Comparison of ENCODE assay signal across 10 cellular contexts in genomic region chr3:27253831-27254230, GRCh38.
DNase-seq lines count a peak whose midpoint lies in the region; ATAC-seq and TF ChIP-seq lines count a peak whose summit lies in the region.
"Had no signal": no experiment of that assay in that cellular context is flagged by ENCODE, and none has a peak within 500 bp of the region (broad histone marks: within the 10 kb centered on the region; RNA-seq: fewer than 3 reads in every experiment).

No MANE protein-coding gene starts in this region.

- no peak overlapping the region for H3T11ph ChIP-seq in H9 (ENCODE audit: low read length)

- no peaks in the 10 kb centered on the region for H3K27me3 ChIP-seq in H9 (ENCODE audit: insufficient read depth, low read length)
- no peaks in the 10 kb centered on the region for H3K27me3 ChIP-seq in Loucy (ENCODE audit: insufficient read depth, low read length, poor library complexity, severe bottlenecking)
- H3K27me3 ChIP-seq in kidney epithelial cell (ENCODE audit: control insufficient read depth, insufficient read depth, low read length) = no peaks in the 10 kb centered on the region

- H2BK120ac ChIP-seq in H9 (ENCODE audit: low read depth, low read length, poor library complexity, severe bottlenecking) = no peak overlapping the region

- no peaks in the 10 kb centered on the region for H3K27me3 Mint-ChIP-seq in H9 (ENCODE audit: low read depth)
- peaks cover 10% of the 10 kb centered on the region for H3K27me3 Mint-ChIP-seq in activated naive CD8-positive, alpha-beta T cell treated with anti-CD3 and anti-CD28 coated beads, Interleukin-2, amount 50 U/mL, for 24 hours

- no peak overlapping the region for H3K27ac Mint-ChIP-seq in H9
- no peak overlapping the region for H3K27ac Mint-ChIP-seq in activated naive CD8-positive, alpha-beta T cell treated with anti-CD3 and anti-CD28 coated beads, Interleukin-2, amount 50 U/mL, for 24 hours
- H3K27ac Mint-ChIP-seq: IgD-negative memory B cell had no signal

- H3K4me3 Mint-ChIP-seq in H9 = no peak overlapping the region
- H3K4me3 Mint-ChIP-seq in activated naive CD8-positive, alpha-beta T cell treated with anti-CD3 and anti-CD28 coated beads, Interleukin-2, amount 50 U/mL, for 24 hours = no peak overlapping the region
- H3K4me3 Mint-ChIP-seq: IgD-negative memory B cell had no signal

- no peak overlapping the region for H2BK15ac ChIP-seq in H9 (ENCODE audit: low read depth, low read length)

- no peaks in the 10 kb centered on the region; a peak in 1 of 7 replicates for H3K36me3 Mint-ChIP-seq in H9 (ENCODE audit: insufficient read depth in 1 of 3, low read depth in 3 of 3)
- no peaks in the 10 kb centered on the region for H3K36me3 Mint-ChIP-seq in activated naive CD8-positive, alpha-beta T cell treated with anti-CD3 and anti-CD28 coated beads, Interleukin-2, amount 50 U/mL, for 24 hours (ENCODE audit: low read depth)

- TF ChIP-seq CTCF in H9 (conservative IDR thresholded peaks at IDR 0.05) = peak; percentile 73
- TF ChIP-seq CTCF in Loucy (conservative IDR thresholded peaks at IDR 0.05; ENCODE audit: low read length) = peak; percentile 70
- TF ChIP-seq CTCF in kidney epithelial cell (IDR thresholded peaks at IDR 0.05; ENCODE audit: insufficient read depth, low read length, poor library complexity, severe bottlenecking) = peak; percentile 62

- H3K9me2 ChIP-seq in Loucy (replicated peaks; ENCODE audit: low read depth, low read length) = no peaks in the 10 kb centered on the region

- H4K91ac ChIP-seq in H9 (ENCODE audit: insufficient read length, low read depth, low read length) = no peak overlapping the region

- peak; percentile 66 for ATAC-seq in activated naive CD8-positive, alpha-beta T cell treated with anti-CD3 and anti-CD28 coated beads, Interleukin-2, amount 50 U/mL, for 24 hours

- no peak overlapping the region for H2BK20ac ChIP-seq in H9 (ENCODE audit: low read depth, low read length, poor library complexity, severe bottlenecking)

- no peak overlapping the region for H3K14ac ChIP-seq in H9 (ENCODE audit: insufficient read depth, low read length)

- WGBS in H9 (ENCODE audit: extremely low coverage, insufficient read length, low lambda C conversion rate) = no CpG with 5 or more reads among the region's 7 CpGs

- no peaks in the 10 kb centered on the region for H3K79me1 ChIP-seq in H9 (ENCODE audit: insufficient read depth, low read depth, low read length, poor library complexity, severe bottlenecking)

- H3K9me3 ChIP-seq in H9 (ENCODE audit: control insufficient read depth, low read depth, low read length) (no peaks in the 10 kb centered on the region), Loucy (ENCODE audit: insufficient read depth, low read depth, low read length) (no peaks in the 10 kb centered on the region)

- H2AFZ ChIP-seq in H9 (ENCODE audit: low read length) = no peak overlapping the region
- H2AFZ ChIP-seq in Loucy (ENCODE audit: low read length) = no peak overlapping the region

- peak; percentile 36 for DNase-seq in 8988T
- peak; percentile 63 for DNase-seq in ELR (ENCODE audit: low read depth)
- DNase-seq in H9 = peak; percentile 64
- peak; percentile 3 for DNase-seq in activated naive CD8-positive, alpha-beta T cell treated with anti-CD3 and anti-CD28 coated beads, Interleukin-2, amount 50 U/mL, for 24 hours
- DNase-seq in kidney epithelial cell (ENCODE audit: low read depth) = no peak
- DNase-seq in effector CD4-positive, alpha-beta T cell = no peak
- DNase-seq in GOT3 (lab: John Stamatoyannopoulos, UW) = no peak
- DNase-seq: left cardiac atrium had no signal

- peaks cover 0 to 4% of the 10 kb centered on the region in 2 experiments; a peak in 3 of 5 replicates for H3K9me3 Mint-ChIP-seq in H9
- H3K9me3 Mint-ChIP-seq in activated naive CD8-positive, alpha-beta T cell treated with anti-CD3 and anti-CD28 coated beads, Interleukin-2, amount 50 U/mL, for 24 hours = peaks cover 14% of the 10 kb centered on the region

- no peak overlapping the region for H2BK12ac ChIP-seq in H9 (ENCODE audit: insufficient read length, low read depth, low read length)

- H4K20me1 ChIP-seq in H9 (ENCODE audit: control insufficient read depth, insufficient read depth, insufficient read length) = no peaks in the 10 kb centered on the region
- H4K20me1 ChIP-seq in Loucy (ENCODE audit: insufficient read depth, low read length, poor library complexity, severe bottlenecking) = no peaks in the 10 kb centered on the region

- H3K4me3 ChIP-seq in Loucy (ENCODE audit: low read length, poor library complexity, severe bottlenecking) (no peak overlapping the region), kidney epithelial cell (ENCODE audit: low read depth, low read length) (no peak overlapping the region)

- no peak overlapping the region for H3K23ac ChIP-seq in H9 (ENCODE audit: insufficient read length, low read depth, low read length)

- H4K8ac ChIP-seq in H9 (replicated peaks; ENCODE audit: insufficient read length, low read depth, low read length) = no peak overlapping the region

- H3K4ac ChIP-seq in H9 (ENCODE audit: low read depth, low read length) = no peak overlapping the region

- no peak overlapping the region for H2AK5ac ChIP-seq in H9 (ENCODE audit: insufficient read length, low read length)

- H3K4me2 ChIP-seq in H9 (ENCODE audit: insufficient read depth, insufficient read length, low read length) = no peak overlapping the region
- no peak overlapping the region for H3K4me2 ChIP-seq in Loucy (ENCODE audit: low read depth, low read length, poor library complexity, severe bottlenecking)

- H3K4me1 Mint-ChIP-seq in H9 = no peaks in the 10 kb centered on the region
- no peaks in the 10 kb centered on the region for H3K4me1 Mint-ChIP-seq in activated naive CD8-positive, alpha-beta T cell treated with anti-CD3 and anti-CD28 coated beads, Interleukin-2, amount 50 U/mL, for 24 hours
- H3K4me1 Mint-ChIP-seq: IgD-negative memory B cell had no signal

- H3K27ac ChIP-seq in H9 (ENCODE audit: insufficient read length, low read depth, low read length) = no peak overlapping the region

- H3K9ac ChIP-seq in H9 (ENCODE audit: extremely low read depth, insufficient read length, low read length) (no peak overlapping the region), Loucy (ENCODE audit: low read depth, low read length, poor library complexity, severe bottlenecking) (no peak overlapping the region)

- H4K5ac ChIP-seq in H9 (ENCODE audit: insufficient read length, low read depth, low read length) = no peak overlapping the region

- no peak overlapping the region for H2BK5ac ChIP-seq in H9 (ENCODE audit: insufficient read length, low read length)

- H3K4me1 ChIP-seq in H9 (ENCODE audit: insufficient read depth, low read length) (no peaks in the 10 kb centered on the region), Loucy (ENCODE audit: insufficient read depth, low read length, poor library complexity, severe bottlenecking) (no peaks in the 10 kb centered on the region)

- H3K36me3 ChIP-seq in Loucy (ENCODE audit: insufficient read depth, low read length) = no peaks in the 10 kb centered on the region
- no peaks in the 10 kb centered on the region for H3K36me3 ChIP-seq in kidney epithelial cell (ENCODE audit: control insufficient read depth, insufficient read depth, low read length)

- H3F3A ChIP-seq in Loucy (ENCODE audit: low read depth) = no peaks in the 10 kb centered on the region

- H3K79me2 ChIP-seq in H9 (ENCODE audit: insufficient read depth, low read length) (no peaks in the 10 kb centered on the region), Loucy (ENCODE audit: insufficient read depth, low read length) (no peaks in the 10 kb centered on the region)

- no peak overlapping the region for H3K18ac ChIP-seq in H9 (ENCODE audit: insufficient read length, low read depth, low read length)

- H3K56ac ChIP-seq in H9 (ENCODE audit: insufficient read length, low read depth, low read length) = no peak overlapping the region

- no peaks in the 10 kb centered on the region for H3K23me2 ChIP-seq in H9 (ENCODE audit: insufficient read length, low read depth, low read length, poor library complexity, severe bottlenecking)

Comparison
In these comparisons a context has a peak if more than half of its experiments do, and no peak if none do; other contexts are left out.
1. DNase-seq: peak in 8988T (single experiment), ELR (single experiment), H9 (single experiment) and activated naive CD8-positive, alpha-beta T cell treated with anti-CD3 and anti-CD28 coated beads, Interleukin-2, amount 50 U/mL, for 24 hours (single experiment); none in kidney epithelial cell (single experiment), effector CD4-positive, alpha-beta T cell (single experiment) and GOT3 (single experiment).
2. Peak in every context shown above with its lines, with median percentiles within 50 percentile points of each other: CTCF ChIP-seq.